1 cellular context compared by ENCODE assay signal in genomic region chr4:62070291-62070852, GRCh38.
TF ChIP-seq lines count a peak whose summit lies in the region.

No MANE protein-coding gene starts in this region.

TF ChIP-seq in GM23338, 12 proteins besides CTCF, POLR2A, EP300 and RAD21 (continued from another document):
- no peak for TF ChIP-seq ZNF462 (CRISPR knock-in tag; IDR thresholded peaks at IDR 0.05)
